Comparison of ENCODE assay signal across 8 cellular contexts in genomic region chr2:151261240-151261976, GRCh38.
DNase-seq lines count a peak whose midpoint lies in the region; ATAC-seq and TF ChIP-seq lines count a peak whose summit lies in the region.

TSS of gene RBM43 (minus strand) at chr2:151261863. CDS start at chr2:151261727, 136 bp downstream.

- ATAC-seq in HG02840 (IDR thresholded peaks at IDR 0.05; ENCODE audit: low FRiP score, unreplicated experiment) = peak; percentile 91

- peak; percentile 2 for TF ChIP-seq CTCF in retinal pigment epithelial cell (conservative IDR thresholded peaks at IDR 0.05; ENCODE audit: low read depth, low read length)

- DNase-seq in NCI-H1436 treated with DMSO at 0.1 percent for 48 hours (lab: John Stamatoyannopoulos, UW) = peak; percentile 20
- DNase-seq in T-helper 9 cell = peak; percentile 70
- peak; percentile 92 for DNase-seq in astrocyte of the hippocampus (ENCODE audit: low read depth, low spot score)
- DNase-seq in hypothalamus (lab: John Stamatoyannopoulos, UW) = peak in 50 of 51 donors; percentile 16 to 88 (median 63)
- peak; percentile 57 for DNase-seq in retinal pigment epithelial cell (ENCODE audit: low read depth)
- no peak for DNase-seq in NCI-H446 treated with DMSO at 0.1 percent for 48 hours (lab: John Stamatoyannopoulos, UW)

- TF ChIP-seq POLR2A in GM15510 (IDR thresholded peaks at IDR 0.05; ENCODE audit: borderline replicate concordance, extremely low read depth, insufficient read length) = peak; percentile 76

- peak within 1 kb of the TSS; percentile 74 for H3K4me3 ChIP-seq in retinal pigment epithelial cell (ENCODE audit: low read length)
